ENCODE assay signal across 8 cellular contexts in genomic region chr20:58086763-58087566, GRCh38.
DNase-seq lines count a peak whose midpoint lies in the region; ATAC-seq and TF ChIP-seq lines count a peak whose summit lies in the region.

No MANE protein-coding gene starts in this region.

- ATAC-seq in right lobe of liver (peak; percentile 61 to 77 (median 63)), HG02852 (IDR thresholded peaks at IDR 0.05; ENCODE audit: unreplicated experiment) (no peak), GM18868 (IDR thresholded peaks at IDR 0.05; ENCODE audit: unreplicated experiment) (no peak)

- H3K27me3 ChIP-seq in BJ (ENCODE audit: control insufficient read depth, insufficient read depth, low read length) (peaks cover 2% of the 10 kb centered on the region), right lobe of liver (no peaks in the 10 kb centered on the region)

- POLR2A ChIA-PET in BJ (lab: Charles Lee) = no interaction called here

- TF ChIP-seq POLR2A in right lobe of liver (IDR thresholded peaks at IDR 0.05) = no peak

- H3K27ac ChIP-seq in right lobe of liver = no peak overlapping the region

- H3K4me3 ChIP-seq in BJ (ENCODE audit: low read depth, low read length) (no peak overlapping the region), cardiac fibroblast (replicated peaks in 1 of 2; ENCODE audit: low read depth in 2 of 2, low read length in 2 of 2) (no peak overlapping the region), right lobe of liver (no peak overlapping the region)

- intact Hi-C loops in right lobe of liver (cut with DNase I) = no loop called here

- peak; percentile 96 for TF ChIP-seq CTCF in BJ (IDR thresholded peaks at IDR 0.05; ENCODE audit: insufficient read depth, low read depth, low read length)
- peak; percentile 87 for TF ChIP-seq CTCF in cardiac fibroblast (IDR thresholded peaks at IDR 0.05; ENCODE audit: low read depth, low read length)
- peak; percentile 71 to 82 (median 76) for TF ChIP-seq CTCF in right lobe of liver (IDR thresholded peaks at IDR 0.05)

- WGBS in right lobe of liver (ENCODE audit: insufficient coverage, low coverage, low lambda C conversion rate, missing lambda C conversion rate) = 54% methylated on average over 9 of the region's 13 CpGs

- DNase-seq in BJ (ENCODE audit: low read depth) (no peak), GM19240 (ENCODE audit: insufficient read length, low spot score) (peak; percentile 18), NCI-H748 (lab: John Stamatoyannopoulos, UW; ENCODE audit: unreplicated experiment) (peak; percentile 71), cardiac fibroblast (ENCODE audit: low read depth in 2 of 2) (peak; percentile 49 to 56), right lobe of liver (no peak)
- no peak for DNase-seq in stimulated activated CD4-positive, alpha-beta T cell treated with anti-CD3 and anti-CD28 coated beads, Interleukin-1b, Interleukin-23, amount 100 ng/mL, for 48 hours

- H3K9me3 ChIP-seq in right lobe of liver = no peaks in the 10 kb centered on the region

- CTCF ChIA-PET in BJ (lab: Yijun Ruan, JAX) = interaction anchor here (0.5 to 4.1 kb wide), 55 partner anchors 8 to 1054 kb away, joined by 3 to 53 read pairs (median 4); no protein-coding TSS in a partner anchor

- no peaks in the 10 kb centered on the region for H3K4me1 ChIP-seq in right lobe of liver

- H3K36me3 ChIP-seq in BJ (ENCODE audit: control insufficient read depth, insufficient read depth, low read length) (no peaks in the 10 kb centered on the region), right lobe of liver (no peaks in the 10 kb centered on the region)

Comparison
In these comparisons a context has a peak if more than half of its experiments do, and no peak if none do; other contexts are left out.
1. DNase-seq: peak in GM19240 (single experiment), NCI-H748 (single experiment) and cardiac fibroblast (2 of 2); none in BJ (single experiment), right lobe of liver (0 of 3) and stimulated activated CD4-positive, alpha-beta T cell treated with anti-CD3 and anti-CD28 coated beads, Interleukin-1b, Interleukin-23, amount 100 ng/mL, for 48 hours (single experiment).
2. ATAC-seq: peak in right lobe of liver (4 of 4); none in HG02852 (single experiment) and GM18868 (single experiment).
3. Peak in every context shown above with its lines, with median percentiles within 50 percentile points of each other: CTCF ChIP-seq.